ENCODE assay signal across 1 cellular context in genomic region chr22:19730662-19731360, GRCh38.
TF ChIP-seq lines count a peak whose summit lies in the region.

No MANE protein-coding gene starts in this region.

TF ChIP-seq in HepG2, 621 proteins besides CTCF, POLR2A, EP300 and RAD21 (continued from another document and continues in another):
- TF ChIP-seq HBP1 (CRISPR knock-in tag; IDR thresholded peaks at IDR 0.05; ENCODE audit: low read depth) = peak; percentile 22; the same call in 1 of the 2 replicates
- no peak for TF ChIP-seq MLXIP (CRISPR knock-in tag; IDR thresholded peaks at IDR 0.05; ENCODE audit: borderline replicate concordance)
- peak; percentile 93 for TF ChIP-seq ZNF33B (CRISPR knock-in tag; IDR thresholded peaks at IDR 0.05)
- peak; percentile 54 for TF ChIP-seq ZNF263 (CRISPR knock-in tag; IDR thresholded peaks at IDR 0.05)
- TF ChIP-seq GPBP1L1 (CRISPR knock-in tag; IDR thresholded peaks at IDR 0.05) = no peak
- TF ChIP-seq ZNF800 (CRISPR knock-in tag; IDR thresholded peaks at IDR 0.05) = peak; percentile 80; the same call in 1 of the 2 replicates
- TF ChIP-seq ZNF816 (CRISPR knock-in tag; IDR thresholded peaks at IDR 0.05; ENCODE audit: borderline replicate concordance) = no peak
- peak; percentile 63; the same call in 1 of the 2 replicates for TF ChIP-seq TGIF2 (CRISPR knock-in tag; IDR thresholded peaks at IDR 0.05)
- peak; percentile 87 for TF ChIP-seq ZNF501 (CRISPR knock-in tag; IDR thresholded peaks at IDR 0.05)
- TF ChIP-seq NFKB2 (CRISPR knock-in tag; IDR thresholded peaks at IDR 0.05; ENCODE audit: borderline replicate concordance) = 0 out of 2 replicates have a peak, but pooled peaks have one; percentile 89
- no peak for TF ChIP-seq ZNF3 (CRISPR knock-in tag; IDR thresholded peaks at IDR 0.05)
- peak; percentile 76; the same call in 1 of the 2 replicates for TF ChIP-seq ZBTB20 (CRISPR knock-in tag; IDR thresholded peaks at IDR 0.05; ENCODE audit: borderline replicate concordance, low read depth)
- peak; percentile 89 for TF ChIP-seq GABPB1 (CRISPR knock-in tag; IDR thresholded peaks at IDR 0.05)
- peak; percentile 98 for TF ChIP-seq STAG1 (CRISPR knock-in tag; IDR thresholded peaks at IDR 0.05)
- TF ChIP-seq YEATS2 (CRISPR knock-in tag; IDR thresholded peaks at IDR 0.05; ENCODE audit: borderline replicate concordance) = peak; percentile 63; the same call in 1 of the 2 replicates
- TF ChIP-seq RORA (CRISPR knock-in tag; IDR thresholded peaks at IDR 0.05) = no peak
- peak; percentile 86; the same call in 1 of the 2 replicates for TF ChIP-seq MYPOP (CRISPR knock-in tag; IDR thresholded peaks at IDR 0.05)
- TF ChIP-seq ZNF34 (CRISPR knock-in tag; IDR thresholded peaks at IDR 0.05; ENCODE audit: borderline replicate concordance) = no peak
- peak; percentile 54 for TF ChIP-seq PHF8 (CRISPR knock-in tag; IDR thresholded peaks at IDR 0.05)
- TF ChIP-seq CSRNP1 (CRISPR knock-in tag; IDR thresholded peaks at IDR 0.05) = no peak
- 0 out of 2 replicates have a peak, but pooled peaks have one; percentile 37 for TF ChIP-seq ZNF550 (CRISPR knock-in tag; IDR thresholded peaks at IDR 0.05; ENCODE audit: borderline replicate concordance)
- no peak for TF ChIP-seq KDM5A (IDR thresholded peaks at IDR 0.05; ENCODE audit: borderline replicate concordance, low read length)
- peak; percentile 47; the same call in 1 of the 2 replicates for TF ChIP-seq GATAD1 (CRISPR knock-in tag; IDR thresholded peaks at IDR 0.05)
- TF ChIP-seq MTF2 (CRISPR knock-in tag; IDR thresholded peaks at IDR 0.05; ENCODE audit: borderline replicate concordance) = peak; percentile 85
- TF ChIP-seq SKIL (CRISPR knock-in tag; IDR thresholded peaks at IDR 0.05; ENCODE audit: borderline replicate concordance) = peak; percentile 80
- TF ChIP-seq ARNTL (CRISPR knock-in tag; IDR thresholded peaks at IDR 0.05) = peak; percentile 79
- TF ChIP-seq BCL3 (CRISPR knock-in tag; IDR thresholded peaks at IDR 0.05) = peak; percentile 86; the same call in 1 of the 2 replicates
- TF ChIP-seq BRF2 (CRISPR knock-in tag; IDR thresholded peaks at IDR 0.05) = 0 out of 2 replicates have a peak, but pooled peaks have one; percentile 32
- TF ChIP-seq MIER3 (CRISPR knock-in tag; IDR thresholded peaks at IDR 0.05; ENCODE audit: borderline replicate concordance) = peak; percentile 71; the same call in 1 of the 2 replicates
- TF ChIP-seq ZNF672 (CRISPR knock-in tag; IDR thresholded peaks at IDR 0.05) = 0 out of 2 replicates have a peak, but pooled peaks have one; percentile 38
- peak; percentile 87 for TF ChIP-seq HDAC2 (CRISPR knock-in tag; IDR thresholded peaks at IDR 0.05)
- no peak for TF ChIP-seq NONO (IDR thresholded peaks at IDR 0.05)
- TF ChIP-seq NONO (CRISPR knock-in tag; conservative IDR thresholded peaks at IDR 0.05) = peak; percentile 92
- TF ChIP-seq RNF219 (CRISPR knock-in tag; IDR thresholded peaks at IDR 0.05) = 0 out of 2 replicates have a peak, but pooled peaks have one; percentile 55
- peak; percentile 91 for TF ChIP-seq ZNF777 (CRISPR knock-in tag; IDR thresholded peaks at IDR 0.05)
- TF ChIP-seq PLSCR1 (CRISPR knock-in tag; IDR thresholded peaks at IDR 0.05; ENCODE audit: borderline replicate concordance) = no peak
- TF ChIP-seq GLMP (CRISPR knock-in tag; IDR thresholded peaks at IDR 0.05; ENCODE audit: borderline replicate concordance) = no peak
- no peak for TF ChIP-seq ZNF720 (CRISPR knock-in tag; IDR thresholded peaks at IDR 0.05)
